Comparison of ENCODE assay signal across 1 cellular context in genomic region chr16:88737298-88738166, GRCh38.
TF ChIP-seq lines count a peak whose summit lies in the region.

No MANE protein-coding gene starts in this region.

TF ChIP-seq in GM12878, 131 proteins besides CTCF, POLR2A, EP300 and RAD21 (continued from another document and continues in another):
- TF ChIP-seq ZBTB40 (IDR thresholded peaks at IDR 0.05; ENCODE audit: borderline replicate concordance) (no peak), E4F1 (IDR thresholded peaks at IDR 0.05; ENCODE audit: borderline replicate concordance, partially characterized antibody) (no peak), ASH2L (IDR thresholded peaks at IDR 0.05; ENCODE audit: borderline replicate concordance, low read depth) (no peak), USF2 (IDR thresholded peaks at IDR 0.05; ENCODE audit: borderline replicate concordance, low read depth, low read length) (no peak), SKIL (IDR thresholded peaks at IDR 0.05; ENCODE audit: low read depth, poor library complexity, severe bottlenecking) (no peak), JUNB (IDR thresholded peaks at IDR 0.05) (no peak), HSF1 (IDR thresholded peaks at IDR 0.05; ENCODE audit: low read depth, low read length) (no peak), MTA3 (IDR thresholded peaks at IDR 0.05; ENCODE audit: borderline replicate concordance, low read length) (no peak), BCL11A (IDR thresholded peaks at IDR 0.05; ENCODE audit: low read depth, low read length) (no peak), PBX3 (IDR thresholded peaks at IDR 0.05; ENCODE audit: insufficient replicate concordance, low read depth, low read length) (no peak), IRF5 (IDR thresholded peaks at IDR 0.05; ENCODE audit: borderline replicate concordance) (no peak), BRCA1 (IDR thresholded peaks at IDR 0.05; ENCODE audit: low read depth, low read length) (no peak), EZH2 (IDR thresholded peaks at IDR 0.05; ENCODE audit: borderline replicate concordance, control insufficient read depth, low read depth, low read length) (no peak), SP1 (IDR thresholded peaks at IDR 0.05; ENCODE audit: low read depth, low read length) (peak; percentile 37), NR2C2 (IDR thresholded peaks at IDR 0.05; ENCODE audit: borderline replicate concordance, control insufficient read depth, insufficient read length, low read depth) (no peak), SMARCA5 (IDR thresholded peaks at IDR 0.05) (peak; percentile 98), NFIC (IDR thresholded peaks at IDR 0.05; ENCODE audit: low read depth, low read length) (no peak), CBFB (IDR thresholded peaks at IDR 0.05; ENCODE audit: low read depth) (no peak), FOS (IDR thresholded peaks at IDR 0.05; ENCODE audit: borderline replicate concordance, extremely low read depth, insufficient read length) (no peak), ETV6 (conservative IDR thresholded peaks at IDR 0.05 in 1 of 2, IDR thresholded peaks at IDR 0.05 in 1 of 2; ENCODE audit: borderline replicate concordance in 1 of 2, low read depth in 1 of 2) (no peak), ZNF687 (IDR thresholded peaks at IDR 0.05) (peak; percentile 30; the same call in 1 of the 2 replicates), PAX5 (IDR thresholded peaks at IDR 0.05; ENCODE audit: borderline replicate concordance, low read depth, low read length) (peak; percentile 37; the same call in 1 of the 2 replicates), E2F8 (IDR thresholded peaks at IDR 0.05; ENCODE audit: low read depth, partially characterized antibody) (no peak), CHD1 (IDR thresholded peaks at IDR 0.05; ENCODE audit: low read depth, low read length) (no peak), KDM1A (IDR thresholded peaks at IDR 0.05; ENCODE audit: borderline replicate concordance) (no peak), BACH1 (IDR thresholded peaks at IDR 0.05; ENCODE audit: borderline replicate concordance) (peak; percentile 58; the same call in 1 of the 2 replicates), SMC3 (IDR thresholded peaks at IDR 0.05; ENCODE audit: borderline replicate concordance, low read length) (peak; percentile 82), CEBPB (IDR thresholded peaks at IDR 0.05; ENCODE audit: borderline replicate concordance in 1 of 2, low read depth in 2 of 2, low read length in 2 of 2) (no peak), RCOR1 (conservative IDR thresholded peaks at IDR 0.05; ENCODE audit: low read depth, low read length) (no peak), GABPA (IDR thresholded peaks at IDR 0.05; ENCODE audit: low read depth) (no peak), DPF2 (IDR thresholded peaks at IDR 0.05) (peak; percentile 46; the same call in 1 of the 2 replicates), FOXM1 (IDR thresholded peaks at IDR 0.05; ENCODE audit: low read depth, low read length) (no peak; the same call in 1 of the 2 replicates), IKZF2 (IDR thresholded peaks at IDR 0.05) (no peak), POU2F2 (IDR thresholded peaks at IDR 0.05; ENCODE audit: borderline replicate concordance, low read depth, low read length) (0 out of 3 replicates have a peak, but pooled peaks have one; percentile 27)
